In genomic region chr15:22981336-22981840, GRCh38 we compare ENCODE assay signal across 11 cellular contexts. TPM values are rescaled to one million over a fixed set of nuclear protein-coding genes. Genes with fewer than 3 reads are reported as not detected.
DNase-seq lines count a peak whose midpoint lies in the region; ATAC-seq and TF ChIP-seq lines count a peak whose summit lies in the region.
"Had no signal": no experiment of that assay in that cellular context is flagged by ENCODE, and none has a peak within 500 bp of the region (broad histone marks: within the 10 kb centered on the region; RNA-seq: fewer than 3 reads in every experiment).

No MANE protein-coding gene starts in this region.

- intact Hi-C loops in dorsolateral prefrontal cortex (cut with DNase I) (loop anchor here in 1 of 2 donors (5.0 kb wide), 1 partner anchor 56 kb away; the partner anchor contains the start of gene TUBGCP5), natural killer cell (cut with micrococcal nuclease) (no loop called here)

- no peak overlapping the region for H3K27ac ChIP-seq in ACC112 (ENCODE audit: low read depth, low read length)
- no peak overlapping the region for H3K27ac ChIP-seq in HUES48 (ENCODE audit: low read depth, low read length)
- peak overlapping the region in 10 of 59 donors; percentile 66 to 86 (median 78) for H3K27ac ChIP-seq in dorsolateral prefrontal cortex
- H3K27ac ChIP-seq: neutrophil had no signal

- DNase-seq in dorsolateral prefrontal cortex (peak in 1 of 10 donors; percentile 34), natural killer cell (no peak)
- DNase-seq: activated CD8-positive, alpha-beta memory T cell treated with anti-CD3 and anti-CD28 coated beads, Interleukin-2, amount 50 U/mL, for 48 hours; DMS79 had no signal

- H3K4me3 ChIP-seq in ACC112 (ENCODE audit: low read depth, low read length), result peak overlapping the region; percentile 100
- peak overlapping the region; percentile 88 for H3K4me3 ChIP-seq in HUES48 (ENCODE audit: low read depth, low read length)
- H3K4me3 ChIP-seq in dorsolateral prefrontal cortex, result peak overlapping the region in 44 of 59 donors; percentile 62 to 94 (median 85)

- H3K79me2 ChIP-seq in ACC112 (ENCODE audit: control insufficient read depth, insufficient read depth, low read length, unreplicated experiment), result peaks cover 32% of the 10 kb centered on the region

- TF ChIP-seq CTCF in dorsolateral prefrontal cortex (IDR thresholded peaks at IDR 0.05 in 54 of 56, conservative IDR thresholded peaks at IDR 0.05 in 2 of 56; ENCODE audit: low read depth in 1 of 56, partially characterized antibody in 56 of 56), result no peak
- TF ChIP-seq CTCF in natural killer cell (IDR thresholded peaks at IDR 0.05), result no peak

- H3K9me3 Mint-ChIP-seq in natural killer cell, result no peaks in the 10 kb centered on the region

- H3K36me3 ChIP-seq in ACC112 (ENCODE audit: insufficient read depth, low read length), result no peaks in the 10 kb centered on the region
- no peaks in the 10 kb centered on the region for H3K36me3 ChIP-seq in HUES48 (ENCODE audit: control insufficient read depth, insufficient read depth, low read length)
- H3K36me3 ChIP-seq: neutrophil had no signal

- H3K27me3 Mint-ChIP-seq in natural killer cell (ENCODE audit: low read depth in 2 of 2), result peaks cover 16% of the 10 kb centered on the region in 2 donors

- H3K27ac Mint-ChIP-seq in natural killer cell, result no peak overlapping the region

- no peak overlapping the region for H3K9ac ChIP-seq in HUES48 (ENCODE audit: low read depth, low read length)

- no peak overlapping the region for H2AFZ ChIP-seq in ACC112 (ENCODE audit: low read length, unreplicated experiment)

- H3K36me3 Mint-ChIP-seq in natural killer cell, result no peaks in the 10 kb centered on the region

- no peak for ATAC-seq in natural killer cell
- no peak for ATAC-seq in GM18517 (IDR thresholded peaks at IDR 0.05; ENCODE audit: unreplicated experiment)
- ATAC-seq in GM18868 (IDR thresholded peaks at IDR 0.05; ENCODE audit: unreplicated experiment), result no peak
- ATAC-seq in HG03520 (IDR thresholded peaks at IDR 0.05; ENCODE audit: unreplicated experiment), result no peak
- no peak for ATAC-seq in GM19328 (IDR thresholded peaks at IDR 0.05; ENCODE audit: unreplicated experiment)

- H3K4me1 ChIP-seq in ACC112 (ENCODE audit: control insufficient read depth, insufficient read depth, low read length, unreplicated experiment), result peaks cover 6% of the 10 kb centered on the region
- H3K4me1 ChIP-seq in HUES48 (ENCODE audit: control insufficient read depth, insufficient read depth, low read length), result peaks cover 12% of the 10 kb centered on the region; the same call in 1 of the 2 replicates

- H3K9me3 ChIP-seq in HUES48 (ENCODE audit: control insufficient read depth, insufficient read depth, low read length), result no peaks in the 10 kb centered on the region
- H3K9me3 ChIP-seq: neutrophil had no signal

- H3K27me3 ChIP-seq in ACC112 (ENCODE audit: insufficient read depth, low read length) (no peaks in the 10 kb centered on the region), HUES48 (ENCODE audit: control insufficient read depth, insufficient read depth, low read length) (peaks cover 31% of the 10 kb centered on the region), dorsolateral prefrontal cortex (no peaks in the 10 kb centered on the region)

- H3K4me3 Mint-ChIP-seq in natural killer cell, result peak overlapping the region; percentile 83

- H3K4me1 Mint-ChIP-seq in natural killer cell, result peaks cover 15% of the 10 kb centered on the region in 2 donors

RNA-seq across cellular contexts. Expression of gene CYFIP1, which starts 1.2 kb away (rescaled TPM):
- total RNA-seq in dorsolateral prefrontal cortex (100 to 1,000 TPM in 18 of 120 experiments, 10 to 100 TPM in 102; 46.3 to 138 (median 84.8) TPM), natural killer cell (1 to 10 TPM; 6.4 to 9.2 (median 8.8) TPM)

RNA-seq across cellular contexts. Expression of gene TUBGCP5, which starts 58.0 kb away (rescaled TPM):
- total RNA-seq in dorsolateral prefrontal cortex, result 10 to 100 TPM; 15.4 to 49.6 (median 31.7) TPM
- 10 to 100 TPM; 14.7 to 20.4 (median 17.5) TPM for total RNA-seq in natural killer cell

Comparison
In these comparisons a context has a peak if more than half of its experiments do, and no peak if none do; other contexts are left out.
1. RNA of gene CYFIP1, which starts 1.2 kb away (total RNA-seq): 46.3 to 138 TPM in dorsolateral prefrontal cortex; 6.4 to 9.2 TPM in natural killer cell; every median in the first group is over 4 times any median in the second.
2. Peak in every context shown above with its lines, with median percentiles within 50 percentile points of each other: H3K4me3 ChIP-seq.